ENCODE assay signal across 1 cellular context in the genomic region with DNA sequence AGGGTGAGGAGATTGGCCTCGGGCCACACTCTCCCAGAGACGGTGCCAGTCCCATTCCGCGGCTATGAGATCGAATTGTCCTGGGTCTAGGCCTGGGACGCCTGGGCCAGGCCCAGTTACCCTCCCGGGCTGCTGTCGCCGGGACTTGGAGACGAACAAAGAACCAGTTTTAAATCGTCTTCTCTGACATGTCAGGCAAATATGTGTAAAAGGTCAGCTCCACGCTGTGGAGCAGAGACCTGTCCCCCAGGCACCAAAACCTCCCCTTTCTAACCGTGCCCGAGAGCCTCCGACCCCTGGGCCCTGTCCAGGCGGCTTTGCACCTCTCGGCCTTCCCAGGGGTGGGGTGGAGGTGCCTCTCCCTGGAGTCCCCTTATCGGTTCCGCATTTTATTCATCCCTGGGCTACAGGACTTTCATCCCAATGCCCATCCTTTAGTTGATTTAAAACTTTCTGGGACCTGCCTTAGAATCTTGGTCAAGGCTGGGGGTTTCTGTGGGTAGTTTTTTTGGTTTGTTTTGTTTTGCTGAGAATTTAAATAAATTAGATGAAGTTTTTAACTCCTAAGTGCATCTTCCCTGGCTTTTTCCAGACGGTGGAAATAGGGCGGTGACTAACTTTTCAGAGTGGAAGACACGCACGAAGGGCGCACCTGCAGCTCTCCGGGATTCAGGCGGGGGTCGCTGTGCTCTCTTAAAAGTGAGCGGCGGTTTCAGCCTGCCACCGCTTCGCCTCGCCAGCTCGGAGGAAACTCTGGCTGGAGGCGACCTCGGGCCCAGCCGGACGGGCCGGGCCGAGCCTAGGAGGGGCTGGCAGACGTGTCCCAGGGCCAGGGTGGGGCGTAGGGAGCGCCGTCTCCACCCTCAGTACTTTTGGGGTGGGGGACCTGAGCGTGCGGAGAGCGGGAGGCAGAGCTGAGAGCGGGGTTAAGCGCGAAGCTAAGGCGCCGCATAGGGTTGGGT.
TF ChIP-seq lines count a peak whose summit lies in the region.

No MANE protein-coding gene starts in this region.

TF ChIP-seq in WTC11, 78 proteins besides CTCF, POLR2A, EP300 and RAD21 (continued from another document):
- TF ChIP-seq, protein P1, sequence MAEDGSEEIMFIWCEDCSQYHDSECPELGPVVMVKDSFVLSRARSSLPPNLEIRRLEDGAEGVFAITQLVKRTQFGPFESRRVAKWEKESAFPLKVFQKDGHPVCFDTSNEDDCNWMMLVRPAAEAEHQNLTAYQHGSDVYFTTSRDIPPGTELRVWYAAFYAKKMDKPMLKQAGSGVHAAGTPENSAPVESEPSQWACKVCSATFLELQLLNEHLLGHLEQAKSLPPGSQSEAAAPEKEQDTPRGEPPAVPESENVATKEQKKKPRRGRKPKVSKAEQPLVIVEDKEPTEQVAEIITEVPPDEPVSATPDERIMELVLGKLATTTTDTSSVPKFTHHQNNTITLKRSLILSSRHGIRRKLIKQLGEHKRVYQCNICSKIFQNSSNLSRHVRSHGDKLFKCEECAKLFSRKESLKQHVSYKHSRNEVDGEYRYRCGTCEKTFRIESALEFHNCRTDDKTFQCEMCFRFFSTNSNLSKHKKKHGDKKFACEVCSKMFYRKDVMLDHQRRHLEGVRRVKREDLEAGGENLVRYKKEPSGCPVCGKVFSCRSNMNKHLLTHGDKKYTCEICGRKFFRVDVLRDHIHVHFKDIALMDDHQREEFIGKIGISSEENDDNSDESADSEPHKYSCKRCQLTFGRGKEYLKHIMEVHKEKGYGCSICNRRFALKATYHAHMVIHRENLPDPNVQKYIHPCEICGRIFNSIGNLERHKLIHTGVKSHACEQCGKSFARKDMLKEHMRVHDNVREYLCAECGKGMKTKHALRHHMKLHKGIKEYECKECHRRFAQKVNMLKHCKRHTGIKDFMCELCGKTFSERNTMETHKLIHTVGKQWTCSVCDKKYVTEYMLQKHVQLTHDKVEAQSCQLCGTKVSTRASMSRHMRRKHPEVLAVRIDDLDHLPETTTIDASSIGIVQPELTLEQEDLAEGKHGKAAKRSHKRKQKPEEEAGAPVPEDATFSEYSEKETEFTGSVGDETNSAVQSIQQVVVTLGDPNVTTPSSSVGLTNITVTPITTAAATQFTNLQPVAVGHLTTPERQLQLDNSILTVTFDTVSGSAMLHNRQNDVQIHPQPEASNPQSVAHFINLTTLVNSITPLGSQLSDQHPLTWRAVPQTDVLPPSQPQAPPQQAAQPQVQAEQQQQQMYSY (CRISPR knock-in tag; IDR thresholded peaks at IDR 0.05) = peak; percentile 91
- no peak for TF ChIP-seq MXD4 (CRISPR knock-in tag; IDR thresholded peaks at IDR 0.05; ENCODE audit: borderline replicate concordance)
- TF ChIP-seq, protein P2, sequence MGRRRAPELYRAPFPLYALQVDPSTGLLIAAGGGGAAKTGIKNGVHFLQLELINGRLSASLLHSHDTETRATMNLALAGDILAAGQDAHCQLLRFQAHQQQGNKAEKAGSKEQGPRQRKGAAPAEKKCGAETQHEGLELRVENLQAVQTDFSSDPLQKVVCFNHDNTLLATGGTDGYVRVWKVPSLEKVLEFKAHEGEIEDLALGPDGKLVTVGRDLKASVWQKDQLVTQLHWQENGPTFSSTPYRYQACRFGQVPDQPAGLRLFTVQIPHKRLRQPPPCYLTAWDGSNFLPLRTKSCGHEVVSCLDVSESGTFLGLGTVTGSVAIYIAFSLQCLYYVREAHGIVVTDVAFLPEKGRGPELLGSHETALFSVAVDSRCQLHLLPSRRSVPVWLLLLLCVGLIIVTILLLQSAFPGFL (CRISPR knock-in tag; IDR thresholded peaks at IDR 0.05; ENCODE audit: borderline replicate concordance) = no peak
- no peak for TF ChIP-seq ZNF121 (CRISPR knock-in tag; IDR thresholded peaks at IDR 0.05)
- TF ChIP-seq, protein P3, sequence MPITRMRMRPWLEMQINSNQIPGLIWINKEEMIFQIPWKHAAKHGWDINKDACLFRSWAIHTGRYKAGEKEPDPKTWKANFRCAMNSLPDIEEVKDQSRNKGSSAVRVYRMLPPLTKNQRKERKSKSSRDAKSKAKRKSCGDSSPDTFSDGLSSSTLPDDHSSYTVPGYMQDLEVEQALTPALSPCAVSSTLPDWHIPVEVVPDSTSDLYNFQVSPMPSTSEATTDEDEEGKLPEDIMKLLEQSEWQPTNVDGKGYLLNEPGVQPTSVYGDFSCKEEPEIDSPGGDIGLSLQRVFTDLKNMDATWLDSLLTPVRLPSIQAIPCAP (CRISPR knock-in tag; IDR thresholded peaks at IDR 0.05) = no peak
- TF ChIP-seq, protein P4, sequence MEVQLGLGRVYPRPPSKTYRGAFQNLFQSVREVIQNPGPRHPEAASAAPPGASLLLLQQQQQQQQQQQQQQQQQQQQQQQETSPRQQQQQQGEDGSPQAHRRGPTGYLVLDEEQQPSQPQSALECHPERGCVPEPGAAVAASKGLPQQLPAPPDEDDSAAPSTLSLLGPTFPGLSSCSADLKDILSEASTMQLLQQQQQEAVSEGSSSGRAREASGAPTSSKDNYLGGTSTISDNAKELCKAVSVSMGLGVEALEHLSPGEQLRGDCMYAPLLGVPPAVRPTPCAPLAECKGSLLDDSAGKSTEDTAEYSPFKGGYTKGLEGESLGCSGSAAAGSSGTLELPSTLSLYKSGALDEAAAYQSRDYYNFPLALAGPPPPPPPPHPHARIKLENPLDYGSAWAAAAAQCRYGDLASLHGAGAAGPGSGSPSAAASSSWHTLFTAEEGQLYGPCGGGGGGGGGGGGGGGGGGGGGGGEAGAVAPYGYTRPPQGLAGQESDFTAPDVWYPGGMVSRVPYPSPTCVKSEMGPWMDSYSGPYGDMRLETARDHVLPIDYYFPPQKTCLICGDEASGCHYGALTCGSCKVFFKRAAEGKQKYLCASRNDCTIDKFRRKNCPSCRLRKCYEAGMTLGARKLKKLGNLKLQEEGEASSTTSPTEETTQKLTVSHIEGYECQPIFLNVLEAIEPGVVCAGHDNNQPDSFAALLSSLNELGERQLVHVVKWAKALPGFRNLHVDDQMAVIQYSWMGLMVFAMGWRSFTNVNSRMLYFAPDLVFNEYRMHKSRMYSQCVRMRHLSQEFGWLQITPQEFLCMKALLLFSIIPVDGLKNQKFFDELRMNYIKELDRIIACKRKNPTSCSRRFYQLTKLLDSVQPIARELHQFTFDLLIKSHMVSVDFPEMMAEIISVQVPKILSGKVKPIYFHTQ (CRISPR knock-in tag; IDR thresholded peaks at IDR 0.05) = no peak
TF ChIP-seq in WTC11: peak in this region for 1.
